In the genomic region with DNA sequence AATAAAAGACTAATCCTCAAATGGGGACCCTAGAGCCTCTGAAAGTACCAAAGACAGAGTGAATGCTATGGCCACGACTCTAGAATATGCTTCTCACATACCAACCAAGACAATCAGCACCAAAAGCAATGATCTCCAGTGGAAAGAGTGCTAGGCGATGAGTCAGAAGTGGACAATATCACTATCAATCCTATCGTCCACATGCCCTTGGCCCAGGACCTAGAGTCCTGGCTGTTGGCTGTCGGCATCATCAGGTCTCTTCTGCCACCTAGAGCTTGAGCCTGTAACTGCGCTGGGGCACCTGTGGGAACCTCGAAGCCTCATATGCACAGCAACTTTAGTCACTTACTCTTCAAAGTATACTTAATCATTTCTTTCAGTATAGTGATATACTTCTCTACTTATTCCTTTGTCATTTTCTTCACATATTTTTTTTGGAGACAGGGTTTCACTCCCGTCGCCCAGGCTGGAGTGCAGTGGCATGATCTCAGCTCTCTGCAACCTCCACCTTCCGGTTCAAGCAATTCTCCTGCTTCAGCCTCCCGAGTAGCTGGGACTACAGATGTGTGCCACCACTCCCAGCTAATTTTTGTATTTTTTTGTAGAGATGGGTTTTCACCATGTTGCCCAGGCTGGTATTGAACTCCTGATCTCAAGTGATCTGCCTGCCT, we compare ENCODE assay signal across 8 cellular contexts. TPM values are rescaled to one million over a fixed set of nuclear protein-coding genes. Genes with fewer than 3 reads are reported as not detected.
A peak's percentile ranks its signal among the peaks of the same experiment; 100 is the strongest.
DNase-seq lines count a peak whose midpoint lies in the region; ATAC-seq and TF ChIP-seq lines count a peak whose summit lies in the region.

No MANE protein-coding gene starts in this region.

- DNase-seq in AG04450 (ENCODE audit: low read depth, low spot score) (peak; percentile 63), GM23248 (peak; percentile 86), Panc1 (ENCODE audit: low read depth, low spot score) (no peak), left cardiac atrium (peak; percentile 65), gastrocnemius medialis (peak; percentile 14 to 38)
- DNase-seq in activated naive CD8-positive, alpha-beta T cell treated with anti-CD3 and anti-CD28 coated beads, Interleukin-2, amount 50 U/mL, for 24 hours, result peak; percentile 46

- H3K4me1 Mint-ChIP-seq in activated naive CD8-positive, alpha-beta T cell treated with anti-CD3 and anti-CD28 coated beads, Interleukin-2, amount 50 U/mL, for 24 hours, result peaks cover 18% of the 10 kb centered on the region

- H3K9me2 ChIP-seq in GM23248 (ENCODE audit: insufficient read depth), result no peaks in the 10 kb centered on the region

- H3K27ac ChIP-seq in AG04450 (ENCODE audit: low read depth, low read length) (no peak overlapping the region), GM23248 (no peak overlapping the region), Panc1 (ENCODE audit: low read length) (no peak overlapping the region), gastrocnemius medialis (no peak overlapping the region)

- H3K4me1 ChIP-seq in GM23248 (ENCODE audit: insufficient read depth) (peaks cover 29% of the 10 kb centered on the region), Panc1 (ENCODE audit: control insufficient read depth, insufficient read depth, low read length) (no peaks in the 10 kb centered on the region), gastrocnemius medialis (no peaks in the 10 kb centered on the region)

- H3K27me3 Mint-ChIP-seq in activated naive CD8-positive, alpha-beta T cell treated with anti-CD3 and anti-CD28 coated beads, Interleukin-2, amount 50 U/mL, for 24 hours, result no peaks in the 10 kb centered on the region

- H3K36me3 ChIP-seq in GM23248 (ENCODE audit: low read depth) (peaks cover 42% of the 10 kb centered on the region), Panc1 (ENCODE audit: control insufficient read depth, insufficient read depth, low read length) (peaks cover 23% of the 10 kb centered on the region), gastrocnemius medialis (peaks cover 0 to 69% of the 10 kb centered on the region in 2 donors)

- in situ Hi-C loops in GM23248 (cut with MboI) (loop anchor here (25.0 kb wide), 1 partner anchor 548 kb away; the partner anchor contains the start of gene RRM2), Panc1 (cut with HindIII; ENCODE audit: low pct_unique_long_range_greater_than_20kb, low sequenced_read_pairs) (no loop called here), gastrocnemius medialis (cut with MboI; ENCODE audit: low sequenced_read_pairs in 4 of 4) (loop anchor here (25.0 kb wide), 3 partner anchors 198 to 548 kb away; partner anchors contain the start of gene RRM2 (in 1 of the 4))

- BruUV-seq in Panc1 (replicated peaks; lab: Mats Ljungman, UMichigan), result no TSS peak

- H2AFZ ChIP-seq in GM23248, result no peak overlapping the region

- intact Hi-C loops in Panc1 (cut with micrococcal nuclease; ENCODE audit: unreplicated experiment), result no loop called here
- intact Hi-C loops in left cardiac atrium (cut with DNase I), result loop anchor here (5.0 to 10.0 kb wide), 2 partner anchors 205 to 208 kb away; no protein-coding TSS in a partner anchor
- intact Hi-C loops in gastrocnemius medialis (cut with DNase I; ENCODE audit: low total_unique reads), result no loop called here

- ATAC-seq in Panc1, result peak; percentile 82
- peak; percentile 46 for ATAC-seq in activated naive CD8-positive, alpha-beta T cell treated with anti-CD3 and anti-CD28 coated beads, Interleukin-2, amount 50 U/mL, for 24 hours
- peak; percentile 55 to 91 for ATAC-seq in left cardiac atrium
- peak; percentile 81 to 90 for ATAC-seq in gastrocnemius medialis
- ATAC-seq in GM19324 (IDR thresholded peaks at IDR 0.05; ENCODE audit: low FRiP score, unreplicated experiment), result no peak
- ATAC-seq in HG03139 (IDR thresholded peaks at IDR 0.05; ENCODE audit: unreplicated experiment), result no peak

- WGBS in GM23248 (ENCODE audit: low coverage in 1 of 2, low lambda C conversion rate in 2 of 2, missing lambda C conversion rate in 2 of 2), 2 experiments, result 74 to 75% methylated on average over 10 of the region's 10 CpGs

- TF ChIP-seq POLR2A in gastrocnemius medialis (IDR thresholded peaks at IDR 0.05), result no peak

- H3K4me3 ChIP-seq in AG04450 (ENCODE audit: low read depth, low read length) (no peak overlapping the region), GM23248 (no peak overlapping the region), Panc1 (ENCODE audit: low read depth in 2 of 2, low read length in 2 of 2) (no peak overlapping the region), gastrocnemius medialis (no peak overlapping the region)

- H3K27ac Mint-ChIP-seq in activated naive CD8-positive, alpha-beta T cell treated with anti-CD3 and anti-CD28 coated beads, Interleukin-2, amount 50 U/mL, for 24 hours, result peak overlapping the region; percentile 31

- no peak overlapping the region for H3K4me2 ChIP-seq in GM23248 (ENCODE audit: unreplicated experiment)

- no peaks in the 10 kb centered on the region for H4K20me1 ChIP-seq in GM23248 (ENCODE audit: insufficient read depth)

- H3K9me3 ChIP-seq in AG04450 (ENCODE audit: control insufficient read depth, insufficient read depth, low read length), result no peaks in the 10 kb centered on the region
- H3K9me3 ChIP-seq in GM23248 (ENCODE audit: low read depth), result no peaks in the 10 kb centered on the region
- no peaks in the 10 kb centered on the region for H3K9me3 ChIP-seq in Panc1 (ENCODE audit: control insufficient read depth, insufficient read depth, low read depth, low read length)
- H3K9me3 ChIP-seq in gastrocnemius medialis, result no peaks in the 10 kb centered on the region

- H3K4me3 Mint-ChIP-seq in activated naive CD8-positive, alpha-beta T cell treated with anti-CD3 and anti-CD28 coated beads, Interleukin-2, amount 50 U/mL, for 24 hours, result no peak overlapping the region

- CTCF ChIA-PET in AG04450 (lab: Charles Lee) (interaction anchor here (0.7 to 2.0 kb wide), 10 partner anchors 8 to 588 kb away, joined by 3 to 25 read pairs (median 4); partner anchors contain the start of gene ODC1), Panc1 (lab: Charles Lee) (interaction anchor here (1.1 kb wide), 1 partner anchor 19 kb away, joined by 9 read pairs; no protein-coding TSS in a partner anchor)

- H3K79me2 ChIP-seq in GM23248 (ENCODE audit: insufficient read depth), result no peaks in the 10 kb centered on the region

- peaks cover 54% of the 10 kb centered on the region for H3K36me3 Mint-ChIP-seq in activated naive CD8-positive, alpha-beta T cell treated with anti-CD3 and anti-CD28 coated beads, Interleukin-2, amount 50 U/mL, for 24 hours (ENCODE audit: low read depth)

- H3F3A ChIP-seq in GM23248 (ENCODE audit: insufficient read depth), result peaks cover 26% of the 10 kb centered on the region

- no peaks in the 10 kb centered on the region for H3K27me3 ChIP-seq in AG04450 (ENCODE audit: control insufficient read depth, insufficient read depth, low read length)
- H3K27me3 ChIP-seq in GM23248 (replicated peaks; ENCODE audit: insufficient read depth), result no peaks in the 10 kb centered on the region
- H3K27me3 ChIP-seq in Panc1 (ENCODE audit: control insufficient read depth, insufficient read depth, low read length), result no peaks in the 10 kb centered on the region
- no peaks in the 10 kb centered on the region for H3K27me3 ChIP-seq in gastrocnemius medialis

- no peaks in the 10 kb centered on the region for H3K9me3 Mint-ChIP-seq in activated naive CD8-positive, alpha-beta T cell treated with anti-CD3 and anti-CD28 coated beads, Interleukin-2, amount 50 U/mL, for 24 hours

- TF ChIP-seq CTCF in AG04450 (IDR thresholded peaks at IDR 0.05; ENCODE audit: low read depth, low read length) (peak; percentile 85), Panc1 (IDR thresholded peaks at IDR 0.05) (peak; percentile 76), gastrocnemius medialis (IDR thresholded peaks at IDR 0.05 in 4 of 5, conservative IDR thresholded peaks at IDR 0.05 in 1 of 5) (peak; percentile 15 to 71 (median 64))

- no peak overlapping the region for H3K9ac ChIP-seq in GM23248

- POLR2A ChIA-PET in AG04450 (lab: Yijun Ruan, JAX) (interaction anchor here (1.0 kb wide), 1 partner anchor 212 kb away, joined by 4 read pairs; the partner anchor contains the start of gene ODC1), Panc1 (lab: Charles Lee) (interaction anchor here (0.5 kb wide), 1 partner anchor 67 kb away, joined by 3 read pairs; no protein-coding TSS in a partner anchor)

RNA-seq across cellular contexts. Expression of gene NOL10, which starts 29.7 kb away (rescaled TPM):
- 25.7 and 28.8 TPM in 2 replicates for polyA plus RNA-seq in AG04450 (2011; rRNA removed)
- 27.2 and 47.6 TPM in 2 replicates for polyA minus RNA-seq in AG04450 (2011; rRNA and poly(A)+ RNA removed)
- total RNA-seq in GM23248 (2014; rRNA removed; shearing (Covaris generic)), result 33.3 and 39.0 TPM in 2 replicates
- 27.5 and 30.2 TPM in 2 replicates for polyA plus RNA-seq in GM23248 (2016; fragmentation: Nextera tagmentation; extraction: Ambion mirVana)
- 37.7 TPM for total RNA-seq in Panc1 (2021; ENCODE audit: unreplicated experiment)
- 21.5 TPM for polyA plus RNA-seq in Panc1 (2012; ENCODE audit: insufficient read length)
- total RNA-seq in left cardiac atrium, result 10 to 100 TPM; 13.9 to 20.0 TPM
- 10 to 100 TPM; 22.6 to 44.6 (median 29.5) TPM for total RNA-seq in gastrocnemius medialis

Comparison
In these comparisons a context has a peak if more than half of its experiments do, and no peak if none do; other contexts are left out.
1. ATAC-seq: peak in Panc1 (single experiment), activated naive CD8-positive, alpha-beta T cell treated with anti-CD3 and anti-CD28 coated beads, Interleukin-2, amount 50 U/mL, for 24 hours (single experiment), left cardiac atrium (2 of 2) and gastrocnemius medialis (2 of 2); none in GM19324 (single experiment) and HG03139 (single experiment).
2. intact Hi-C loops: an anchor here in left cardiac atrium (5.0 to 10.0 kb wide); none called in Panc1 and gastrocnemius medialis.
3. Peak in every context shown above with its lines, with median percentiles within 50 percentile points of each other: CTCF ChIP-seq.